In genomic region chr2:236335696-236336574, GRCh38 we compare ENCODE assay signal across 21 cellular contexts.
DNase-seq lines count a peak whose midpoint lies in the region; ATAC-seq, FAIRE-seq and TF ChIP-seq lines count a peak whose summit lies in the region.
"Had no signal": no experiment of that assay in that cellular context is flagged by ENCODE, and none has a peak within 500 bp of the region (broad histone marks: within the 10 kb centered on the region; RNA-seq: fewer than 3 reads in every experiment).

No MANE protein-coding gene starts in this region.

- ATAC-seq in left lobe of liver, result no peak
- ATAC-seq in HG03439 (IDR thresholded peaks at IDR 0.05; ENCODE audit: unreplicated experiment), result no peak
- ATAC-seq: CD8-positive, alpha-beta T cell had no signal

- no peak overlapping the region for H3K4me3 ChIP-seq in rectal smooth muscle tissue (ENCODE audit: low read length)

- peaks cover 24% of the 10 kb centered on the region for H3K36me3 Mint-ChIP-seq in endothelial cell (ENCODE audit: low read depth, unreplicated experiment)
- H3K36me3 Mint-ChIP-seq: CD14-positive monocyte; CD8-positive, alpha-beta T cell had no signal

- DNase-seq in endothelial cell (ENCODE audit: low spot score) (no peak), left lobe of liver (ENCODE audit: low spot score) (peak; percentile 30), NCI-H128 (lab: John Stamatoyannopoulos, UW; ENCODE audit: unreplicated experiment) (no peak), GM12891 (ENCODE audit: insufficient read length, low spot score) (no peak)
- DNase-seq in activated CD4-positive, alpha-beta T cell treated with anti-CD3 and anti-CD28 coated beads for 4 hours, result no peak
- DNase-seq: COR-L47, DMS153, DMS79 treated with DMSO at 0.1 percent for 48 hours, EL, HCEC 1CT, HFFc6 had no signal

- no peaks in the 10 kb centered on the region for H3K9me3 Mint-ChIP-seq in endothelial cell (ENCODE audit: unreplicated experiment)
- H3K9me3 Mint-ChIP-seq: CD8-positive, alpha-beta T cell had no signal

- FAIRE-seq in GM12891 (lab: Jason Lieb, UNC), result no peak
- FAIRE-seq: D721Med, G401.6, GM12892, H1 had no signal

- no peaks in the 10 kb centered on the region for H3K4me1 ChIP-seq in rectal smooth muscle tissue (ENCODE audit: control insufficient read depth, insufficient read depth, low read length)

- H3K27ac Mint-ChIP-seq in endothelial cell (ENCODE audit: unreplicated experiment), result no peak overlapping the region
- H3K27ac Mint-ChIP-seq: CD14-positive monocyte; CD8-positive, alpha-beta T cell; HFFc6 had no signal

- no peak overlapping the region for H3K9ac ChIP-seq in rectal smooth muscle tissue (ENCODE audit: low read length)

- no peak for TF ChIP-seq POLR2A in GM12891 (IDR thresholded peaks at IDR 0.05; ENCODE audit: low read depth, low read length)

- H3K36me3 ChIP-seq in rectal smooth muscle tissue (ENCODE audit: control insufficient read depth, insufficient read depth, low read length), result no peaks in the 10 kb centered on the region

- no peak for TF ChIP-seq CTCF in endothelial cell (IDR thresholded peaks at IDR 0.05; ENCODE audit: unreplicated experiment)

- H3K27ac ChIP-seq in angular gyrus (ENCODE audit: low read depth, low read length) (peak overlapping the region; percentile 44), rectal smooth muscle tissue (ENCODE audit: low read depth, low read length) (peak overlapping the region; percentile 8)
- H3K27ac ChIP-seq: HL-60 had no signal

- peak overlapping the region; percentile 21 for H3K4me3 Mint-ChIP-seq in endothelial cell (ENCODE audit: unreplicated experiment)
- H3K4me3 Mint-ChIP-seq: CD14-positive monocyte; CD8-positive, alpha-beta T cell; HFFc6 had no signal

- no peaks in the 10 kb centered on the region for H3K27me3 ChIP-seq in rectal smooth muscle tissue (ENCODE audit: control insufficient read depth, insufficient read depth, low read length)

- peaks cover 15% of the 10 kb centered on the region for H3K27me3 Mint-ChIP-seq in endothelial cell (ENCODE audit: unreplicated experiment)

- H3K4me1 Mint-ChIP-seq in endothelial cell (ENCODE audit: unreplicated experiment), result peaks cover 50% of the 10 kb centered on the region
- H3K4me1 Mint-ChIP-seq: CD14-positive monocyte had no signal

TF ChIP-seq in GM12891, 5 proteins besides CTCF, POLR2A, EP300 and RAD21:
- TF ChIP-seq PAX5 (IDR thresholded peaks at IDR 0.05; ENCODE audit: insufficient read depth, low read length, severe bottlenecking) (no peak), POU2F2 (IDR thresholded peaks at IDR 0.05; ENCODE audit: low read depth, low read length) (no peak), POLR2AphosphoS5 (IDR thresholded peaks at IDR 0.05; ENCODE audit: low read depth, low read length) (no peak), TAF1 (IDR thresholded peaks at IDR 0.05; ENCODE audit: low read depth, low read length) (no peak)
TF ChIP-seq in GM12891: peak in this region for 0.
